Comparison of ENCODE assay signal across 19 cellular contexts in the genomic region with DNA sequence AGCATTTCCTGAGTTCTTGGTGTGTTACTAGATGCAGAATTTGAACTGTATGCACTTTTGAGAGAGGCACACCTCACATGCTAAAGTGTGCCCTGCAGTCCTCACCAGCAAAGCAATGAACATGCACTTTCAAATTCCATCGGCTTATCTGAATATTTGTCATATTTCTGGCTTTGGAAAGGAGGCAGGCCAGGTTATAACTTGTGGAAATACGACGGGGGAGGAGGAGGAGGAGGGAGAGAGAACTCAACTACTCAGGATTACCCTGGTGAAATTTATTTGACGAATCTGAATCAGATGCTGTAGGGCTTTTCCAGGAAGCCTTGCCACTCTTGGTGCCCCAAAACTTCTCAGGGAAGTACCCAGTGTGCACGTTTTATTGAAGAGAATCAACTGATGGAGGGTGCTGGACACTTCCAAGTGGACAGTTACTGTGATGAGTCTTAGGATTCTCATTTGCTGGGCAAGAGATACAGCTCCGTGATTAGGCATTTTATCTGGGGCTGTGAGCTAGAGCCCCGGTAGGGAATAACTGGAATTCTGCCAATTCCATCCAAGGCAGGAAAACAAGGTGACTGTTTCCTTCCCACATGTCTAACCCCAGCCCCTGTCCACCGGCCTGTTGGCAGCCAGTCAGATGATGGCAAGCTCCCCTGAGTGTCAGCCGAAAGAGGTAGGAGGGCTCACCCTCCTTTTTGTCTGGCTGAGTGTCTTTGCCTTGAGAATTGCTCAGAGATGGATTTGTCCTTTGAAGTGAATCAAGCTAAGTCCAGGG. TPM values are rescaled to one million over a fixed set of nuclear protein-coding genes. Genes with fewer than 3 reads are reported as not detected.
DNase-seq lines count a peak whose midpoint lies in the region; ATAC-seq, FAIRE-seq and TF ChIP-seq lines count a peak whose summit lies in the region.
"Had no signal": no experiment of that assay in that cellular context is flagged by ENCODE, and none has a peak within 500 bp of the region (broad histone marks: within the 10 kb centered on the region; RNA-seq: fewer than 3 reads in every experiment).

No MANE protein-coding gene starts in this region.

- H2AFZ ChIP-seq in osteoblast (ENCODE audit: low read length), result no peak overlapping the region

- no peaks in the 10 kb centered on the region for H3K4me1 ChIP-seq in osteoblast (ENCODE audit: insufficient read depth, low read length)
- H3K4me1 ChIP-seq: Peyer's patch had no signal

- no peak overlapping the region for H3K27ac ChIP-seq in osteoblast (ENCODE audit: low read depth, low read length)
- H3K27ac ChIP-seq: brain microvascular endothelial cell, Peyer's patch, WERI-Rb-1 had no signal

- no peaks in the 10 kb centered on the region for H4K20me1 ChIP-seq in osteoblast (ENCODE audit: insufficient read depth, low read length)

- peak; percentile 3 for DNase-seq in GM03348 (ENCODE audit: low spot score)
- DNase-seq in amniotic epithelial cell (ENCODE audit: low read depth), result peak; percentile 82
- peak; percentile 51 for DNase-seq in fibroblast of pulmonary artery (ENCODE audit: low read depth)
- DNase-seq in osteoblast (ENCODE audit: insufficient read length, low spot score, missing footprints), result peak; percentile 41
- DNase-seq in GM19239 (ENCODE audit: insufficient read length, low spot score), result no peak
- no peak for DNase-seq in NCI-H146 treated with DMSO at 0.1 percent for 48 hours (lab: John Stamatoyannopoulos, UW; ENCODE audit: unreplicated experiment)
- DNase-seq: activated gamma-delta T cell; brain microvascular endothelial cell; CD4-positive, alpha-beta memory T cell; H7; NCI-H187 treated with DMSO at 0.1 percent for 48 hours; NCI-H526; Peyer's patch; small intestine; WERI-Rb-1 had no signal

- TF ChIP-seq CTCF in fibroblast of pulmonary artery (IDR thresholded peaks at IDR 0.05; ENCODE audit: low read length, missing control alignments), result no peak
- TF ChIP-seq CTCF in osteoblast (IDR thresholded peaks at IDR 0.05; ENCODE audit: extremely low read depth, low read depth, low read length), result no peak

- no peak for ATAC-seq in HG03378 (IDR thresholded peaks at IDR 0.05; ENCODE audit: unreplicated experiment)
- ATAC-seq in GM19023 (IDR thresholded peaks at IDR 0.05; ENCODE audit: unreplicated experiment), result no peak
- ATAC-seq: stimulated activated effector memory CD8-positive, alpha-beta T cell treated with anti-CD3 and anti-CD28 coated beads, Interleukin-12 subunit alpha, Interleukin-12 subunit beta, amount 100 ng/mL, for 72 hours had no signal

- H3K4me3 ChIP-seq in fibroblast of pulmonary artery (replicated peaks; ENCODE audit: low read depth, low read length) (no peak overlapping the region), osteoblast (ENCODE audit: insufficient read depth, low read length) (no peak overlapping the region)
- H3K4me3 ChIP-seq: Peyer's patch had no signal

- no peaks in the 10 kb centered on the region for H3K79me2 ChIP-seq in osteoblast (ENCODE audit: insufficient read depth, low read length)

- no peak for FAIRE-seq in GM19239 (lab: Jason Lieb, UNC)
- FAIRE-seq: small intestine had no signal

- peaks cover 3% of the 10 kb centered on the region for H3K27me3 ChIP-seq in osteoblast (ENCODE audit: insufficient read depth, low read length)

- H3K36me3 ChIP-seq in osteoblast (ENCODE audit: insufficient read depth, low read length), result no peaks in the 10 kb centered on the region
- H3K36me3 ChIP-seq: brain microvascular endothelial cell, Peyer's patch, WERI-Rb-1 had no signal

- no peaks in the 10 kb centered on the region for H3K9me3 ChIP-seq in osteoblast (ENCODE audit: low read depth, low read length)
- H3K9me3 ChIP-seq: Peyer's patch had no signal

- H3K4me2 ChIP-seq in osteoblast (ENCODE audit: insufficient read depth, low read length), result no peak overlapping the region

RNA-seq across cellular contexts. Expression of a gene that starts 3.8 kb away (rescaled TPM):
- total RNA-seq in osteoblast, result 4.7 and 11.9 TPM in 2 replicates
- total RNA-seq: CD4-positive, alpha-beta memory T cell; HT-29 had no signal

Comparison
In these comparisons a context has a peak if more than half of its experiments do, and no peak if none do; other contexts are left out.
1. DNase-seq: peak in GM03348 (single experiment), amniotic epithelial cell (single experiment), fibroblast of pulmonary artery (single experiment) and osteoblast (single experiment); none in GM19239 (single experiment) and NCI-H146 treated with DMSO at 0.1 percent for 48 hours (single experiment).